In genomic region chr17:59840329-59840907, GRCh38 we compare ENCODE assay signal across 1 cellular context.
A peak's percentile ranks its signal among the peaks of the same experiment; 100 is the strongest.
TF ChIP-seq lines count a peak whose summit lies in the region.

No MANE protein-coding gene starts in this region.

TF ChIP-seq in HepG2, 621 proteins besides CTCF, POLR2A, EP300 and RAD21 (continued from another document):
- TF ChIP-seq GLMP (CRISPR knock-in tag; IDR thresholded peaks at IDR 0.05; ENCODE audit: borderline replicate concordance) (no peak), ZNF33A (CRISPR knock-in tag; IDR thresholded peaks at IDR 0.05; ENCODE audit: borderline replicate concordance) (0 out of 2 replicates have a peak, but pooled peaks have one; percentile 31), ZBTB38 (CRISPR knock-in tag; IDR thresholded peaks at IDR 0.05) (no peak), NFKBIZ (CRISPR knock-in tag; IDR thresholded peaks at IDR 0.05) (no peak), ZNF891 (CRISPR knock-in tag; IDR thresholded peaks at IDR 0.05) (no peak), ZNF543 (CRISPR knock-in tag; IDR thresholded peaks at IDR 0.05) (no peak), SMAD1 (CRISPR knock-in tag; IDR thresholded peaks at IDR 0.05; ENCODE audit: borderline replicate concordance, low read depth) (no peak), TBL1XR1 (IDR thresholded peaks at IDR 0.05; ENCODE audit: borderline replicate concordance, low read length, partially characterized antibody) (no peak), JUN (CRISPR knock-in tag; IDR thresholded peaks at IDR 0.05) (no peak), ZNF362 (CRISPR knock-in tag; IDR thresholded peaks at IDR 0.05; ENCODE audit: borderline replicate concordance) (no peak), NCOR1 (IDR thresholded peaks at IDR 0.05; ENCODE audit: borderline replicate concordance, low read length) (no peak), CHD2 (IDR thresholded peaks at IDR 0.05; ENCODE audit: low read depth, low read length) (no peak), ZFYVE20 (CRISPR knock-in tag; IDR thresholded peaks at IDR 0.05; ENCODE audit: borderline replicate concordance, low read depth) (no peak), DPF2 (CRISPR knock-in tag; IDR thresholded peaks at IDR 0.05; ENCODE audit: borderline replicate concordance, low read depth) (no peak), MTA1 (CRISPR knock-in tag; IDR thresholded peaks at IDR 0.05; ENCODE audit: borderline replicate concordance) (no peak), PCBP2 (optimal IDR thresholded peaks at IDR 0.05; ENCODE audit: low read depth, low read length, poor library complexity, severe bottlenecking) (no peak), ZSCAN21 (CRISPR knock-in tag; IDR thresholded peaks at IDR 0.05; ENCODE audit: borderline replicate concordance) (no peak), ZNF253 (CRISPR knock-in tag; IDR thresholded peaks at IDR 0.05; ENCODE audit: borderline replicate concordance) (no peak), SIN3A (IDR thresholded peaks at IDR 0.05; ENCODE audit: borderline replicate concordance, low read depth, low read length) (0 out of 2 replicates have a peak, but pooled peaks have one; percentile 10), ZNF230 (CRISPR knock-in tag; IDR thresholded peaks at IDR 0.05) (no peak), CHD4 (IDR thresholded peaks at IDR 0.05; ENCODE audit: borderline replicate concordance, low read length) (no peak), SNAI1 (CRISPR knock-in tag; IDR thresholded peaks at IDR 0.05; ENCODE audit: borderline replicate concordance) (0 out of 2 replicates have a peak, but pooled peaks have one; percentile 7), ZNF652 (CRISPR knock-in tag; IDR thresholded peaks at IDR 0.05; ENCODE audit: borderline replicate concordance, low read depth) (0 out of 2 replicates have a peak, but pooled peaks have one; percentile 26), NRL (CRISPR knock-in tag; IDR thresholded peaks at IDR 0.05; ENCODE audit: borderline replicate concordance) (no peak), ELF3 (CRISPR knock-in tag; IDR thresholded peaks at IDR 0.05) (no peak), ZNF24 (IDR thresholded peaks at IDR 0.05) (no peak), NFYB (CRISPR knock-in tag; IDR thresholded peaks at IDR 0.05) (no peak), PHB2 (IDR thresholded peaks at IDR 0.05; ENCODE audit: partially characterized antibody) (no peak), ZNF605 (CRISPR knock-in tag; IDR thresholded peaks at IDR 0.05) (no peak)
- TF ChIP-seq, protein P1, sequence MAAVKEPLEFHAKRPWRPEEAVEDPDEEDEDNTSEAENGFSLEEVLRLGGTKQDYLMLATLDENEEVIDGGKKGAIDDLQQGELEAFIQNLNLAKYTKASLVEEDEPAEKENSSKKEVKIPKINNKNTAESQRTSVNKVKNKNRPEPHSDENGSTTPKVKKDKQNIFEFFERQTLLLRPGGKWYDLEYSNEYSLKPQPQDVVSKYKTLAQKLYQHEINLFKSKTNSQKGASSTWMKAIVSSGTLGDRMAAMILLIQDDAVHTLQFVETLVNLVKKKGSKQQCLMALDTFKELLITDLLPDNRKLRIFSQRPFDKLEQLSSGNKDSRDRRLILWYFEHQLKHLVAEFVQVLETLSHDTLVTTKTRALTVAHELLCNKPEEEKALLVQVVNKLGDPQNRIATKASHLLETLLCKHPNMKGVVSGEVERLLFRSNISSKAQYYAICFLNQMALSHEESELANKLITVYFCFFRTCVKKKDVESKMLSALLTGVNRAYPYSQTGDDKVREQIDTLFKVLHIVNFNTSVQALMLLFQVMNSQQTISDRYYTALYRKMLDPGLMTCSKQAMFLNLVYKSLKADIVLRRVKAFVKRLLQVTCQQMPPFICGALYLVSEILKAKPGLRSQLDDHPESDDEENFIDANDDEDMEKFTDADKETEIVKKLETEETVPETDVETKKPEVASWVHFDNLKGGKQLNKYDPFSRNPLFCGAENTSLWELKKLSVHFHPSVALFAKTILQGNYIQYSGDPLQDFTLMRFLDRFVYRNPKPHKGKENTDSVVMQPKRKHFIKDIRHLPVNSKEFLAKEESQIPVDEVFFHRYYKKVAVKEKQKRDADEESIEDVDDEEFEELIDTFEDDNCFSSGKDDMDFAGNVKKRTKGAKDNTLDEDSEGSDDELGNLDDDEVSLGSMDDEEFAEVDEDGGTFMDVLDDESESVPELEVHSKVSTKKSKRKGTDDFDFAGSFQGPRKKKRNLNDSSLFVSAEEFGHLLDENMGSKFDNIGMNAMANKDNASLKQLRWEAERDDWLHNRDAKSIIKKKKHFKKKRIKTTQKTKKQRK (IDR thresholded peaks at IDR 0.05; ENCODE audit: low read length): no peak
- TF ChIP-seq, protein P2, sequence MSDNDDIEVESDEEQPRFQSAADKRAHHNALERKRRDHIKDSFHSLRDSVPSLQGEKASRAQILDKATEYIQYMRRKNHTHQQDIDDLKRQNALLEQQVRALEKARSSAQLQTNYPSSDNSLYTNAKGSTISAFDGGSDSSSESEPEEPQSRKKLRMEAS (IDR thresholded peaks at IDR 0.05): no peak
- TF ChIP-seq, protein P3, sequence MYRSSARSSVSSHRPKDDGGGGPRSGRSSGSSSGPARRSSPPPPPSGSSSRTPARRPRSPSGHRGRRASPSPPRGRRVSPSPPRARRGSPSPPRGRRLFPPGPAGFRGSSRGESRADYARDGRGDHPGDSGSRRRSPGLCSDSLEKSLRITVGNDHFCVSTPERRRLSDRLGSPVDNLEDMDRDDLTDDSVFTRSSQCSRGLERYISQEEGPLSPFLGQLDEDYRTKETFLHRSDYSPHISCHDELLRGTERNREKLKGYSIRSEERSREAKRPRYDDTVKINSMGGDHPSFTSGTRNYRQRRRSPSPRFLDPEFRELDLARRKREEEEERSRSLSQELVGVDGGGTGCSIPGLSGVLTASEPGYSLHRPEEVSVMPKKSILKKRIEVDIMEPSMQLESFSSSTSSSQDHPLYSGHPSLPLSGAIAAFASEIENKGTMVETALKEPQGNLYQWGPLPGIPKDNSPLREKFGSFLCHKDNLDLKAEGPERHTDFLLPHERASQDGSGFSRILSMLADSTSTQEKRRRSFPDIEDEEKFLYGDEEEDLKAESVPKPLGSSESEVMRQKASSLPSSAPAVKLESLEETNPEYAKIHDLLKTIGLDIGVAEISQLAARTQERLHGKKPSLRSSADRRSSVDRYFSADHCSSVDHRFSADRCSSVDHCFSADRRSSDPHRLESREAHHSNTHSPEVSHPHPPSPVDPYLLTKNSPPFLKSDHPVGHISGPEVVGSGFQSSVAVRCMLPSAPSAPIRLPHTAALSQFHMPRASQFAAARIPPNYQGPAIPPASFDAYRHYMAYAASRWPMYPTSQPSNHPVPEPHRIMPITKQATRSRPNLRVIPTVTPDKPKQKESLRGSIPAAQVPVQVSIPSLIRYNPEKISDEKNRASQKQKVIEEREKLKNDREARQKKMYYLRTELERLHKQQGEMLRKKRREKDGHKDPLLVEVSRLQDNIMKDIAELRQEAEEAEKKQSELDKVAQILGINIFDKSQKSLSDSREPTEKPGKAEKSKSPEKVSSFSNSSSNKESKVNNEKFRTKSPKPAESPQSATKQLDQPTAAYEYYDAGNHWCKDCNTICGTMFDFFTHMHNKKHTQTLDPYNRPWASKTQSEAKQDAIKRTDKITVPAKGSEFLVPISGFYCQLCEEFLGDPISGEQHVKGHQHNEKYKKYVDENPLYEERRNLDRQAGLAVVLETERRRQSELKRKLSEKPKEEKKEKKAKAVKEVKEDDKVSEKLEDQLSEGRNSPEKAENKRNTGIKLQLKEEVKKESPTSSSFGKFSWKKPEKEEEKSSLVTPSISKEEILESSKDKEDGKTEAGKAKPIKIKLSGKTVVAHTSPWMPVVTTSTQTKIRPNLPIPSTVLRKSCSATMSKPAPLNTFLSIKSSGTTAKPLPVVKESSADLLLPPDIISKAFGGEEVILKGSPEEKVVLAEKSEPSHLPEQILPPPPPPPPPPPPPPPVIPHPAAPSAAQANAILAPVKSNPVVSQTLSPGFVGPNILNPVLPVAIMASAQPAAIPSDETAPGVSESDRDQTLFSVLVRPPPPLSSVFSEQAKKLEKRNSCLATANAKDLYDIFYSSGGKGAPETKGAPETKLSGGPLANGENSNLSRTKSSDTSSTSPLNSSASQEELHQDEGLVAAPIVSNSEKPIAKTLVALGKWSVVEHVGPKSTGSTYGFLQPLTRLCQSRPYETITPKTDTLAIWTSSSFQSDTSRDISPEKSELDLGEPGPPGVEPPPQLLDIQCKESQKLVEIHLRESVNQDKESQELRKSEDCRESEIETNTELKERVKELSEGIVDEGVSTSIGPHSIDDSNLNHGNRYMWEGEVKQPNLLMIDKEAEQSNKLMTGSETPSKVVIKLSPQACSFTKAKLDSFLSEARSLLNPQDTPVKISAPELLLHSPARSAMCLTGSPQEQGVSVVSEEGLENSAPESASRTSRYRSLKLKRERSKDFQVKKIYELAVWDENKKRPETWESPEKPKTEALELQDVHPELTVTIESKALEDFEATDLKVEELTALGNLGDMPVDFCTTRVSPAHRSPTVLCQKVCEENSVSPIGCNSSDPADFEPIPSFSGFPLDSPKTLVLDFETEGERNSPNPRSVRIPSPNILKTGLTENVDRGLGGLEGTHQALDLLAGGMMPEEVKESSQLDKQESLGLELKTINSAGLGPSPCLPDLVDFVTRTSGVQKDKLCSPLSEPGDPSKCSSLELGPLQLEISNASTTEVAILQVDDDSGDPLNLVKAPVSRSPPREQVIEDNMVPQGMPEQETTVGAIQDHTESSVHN (CRISPR knock-in tag; IDR thresholded peaks at IDR 0.05): no peak
- TF ChIP-seq, protein P4, sequence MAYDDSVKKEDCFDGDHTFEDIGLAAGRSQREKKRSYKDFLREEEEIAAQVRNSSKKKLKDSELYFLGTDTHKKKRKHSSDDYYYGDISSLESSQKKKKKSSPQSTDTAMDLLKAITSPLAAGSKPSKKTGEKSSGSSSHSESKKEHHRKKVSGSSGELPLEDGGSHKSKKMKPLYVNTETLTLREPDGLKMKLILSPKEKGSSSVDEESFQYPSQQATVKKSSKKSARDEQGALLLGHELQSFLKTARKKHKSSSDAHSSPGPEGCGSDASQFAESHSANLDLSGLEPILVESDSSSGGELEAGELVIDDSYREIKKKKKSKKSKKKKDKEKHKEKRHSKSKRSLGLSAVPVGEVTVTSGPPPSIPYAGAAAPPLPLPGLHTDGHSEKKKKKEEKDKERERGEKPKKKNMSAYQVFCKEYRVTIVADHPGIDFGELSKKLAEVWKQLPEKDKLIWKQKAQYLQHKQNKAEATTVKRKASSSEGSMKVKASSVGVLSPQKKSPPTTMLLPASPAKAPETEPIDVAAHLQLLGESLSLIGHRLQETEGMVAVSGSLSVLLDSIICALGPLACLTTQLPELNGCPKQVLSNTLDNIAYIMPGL (CRISPR knock-in tag; IDR thresholded peaks at IDR 0.05; ENCODE audit: borderline replicate concordance in 1 of 2, low read depth in 1 of 2): peak in 1 of 2 experiments; percentile 3; a peak in 1 of 4 replicates
- TF ChIP-seq, protein P5, sequence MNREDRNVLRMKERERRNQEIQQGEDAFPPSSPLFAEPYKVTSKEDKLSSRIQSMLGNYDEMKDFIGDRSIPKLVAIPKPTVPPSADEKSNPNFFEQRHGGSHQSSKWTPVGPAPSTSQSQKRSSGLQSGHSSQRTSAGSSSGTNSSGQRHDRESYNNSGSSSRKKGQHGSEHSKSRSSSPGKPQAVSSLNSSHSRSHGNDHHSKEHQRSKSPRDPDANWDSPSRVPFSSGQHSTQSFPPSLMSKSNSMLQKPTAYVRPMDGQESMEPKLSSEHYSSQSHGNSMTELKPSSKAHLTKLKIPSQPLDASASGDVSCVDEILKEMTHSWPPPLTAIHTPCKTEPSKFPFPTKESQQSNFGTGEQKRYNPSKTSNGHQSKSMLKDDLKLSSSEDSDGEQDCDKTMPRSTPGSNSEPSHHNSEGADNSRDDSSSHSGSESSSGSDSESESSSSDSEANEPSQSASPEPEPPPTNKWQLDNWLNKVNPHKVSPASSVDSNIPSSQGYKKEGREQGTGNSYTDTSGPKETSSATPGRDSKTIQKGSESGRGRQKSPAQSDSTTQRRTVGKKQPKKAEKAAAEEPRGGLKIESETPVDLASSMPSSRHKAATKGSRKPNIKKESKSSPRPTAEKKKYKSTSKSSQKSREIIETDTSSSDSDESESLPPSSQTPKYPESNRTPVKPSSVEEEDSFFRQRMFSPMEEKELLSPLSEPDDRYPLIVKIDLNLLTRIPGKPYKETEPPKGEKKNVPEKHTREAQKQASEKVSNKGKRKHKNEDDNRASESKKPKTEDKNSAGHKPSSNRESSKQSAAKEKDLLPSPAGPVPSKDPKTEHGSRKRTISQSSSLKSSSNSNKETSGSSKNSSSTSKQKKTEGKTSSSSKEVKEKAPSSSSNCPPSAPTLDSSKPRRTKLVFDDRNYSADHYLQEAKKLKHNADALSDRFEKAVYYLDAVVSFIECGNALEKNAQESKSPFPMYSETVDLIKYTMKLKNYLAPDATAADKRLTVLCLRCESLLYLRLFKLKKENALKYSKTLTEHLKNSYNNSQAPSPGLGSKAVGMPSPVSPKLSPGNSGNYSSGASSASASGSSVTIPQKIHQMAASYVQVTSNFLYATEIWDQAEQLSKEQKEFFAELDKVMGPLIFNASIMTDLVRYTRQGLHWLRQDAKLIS (CRISPR knock-in tag; IDR thresholded peaks at IDR 0.05): peak; percentile 21; the same call in 1 of the 2 replicates
- TF ChIP-seq, protein P6, sequence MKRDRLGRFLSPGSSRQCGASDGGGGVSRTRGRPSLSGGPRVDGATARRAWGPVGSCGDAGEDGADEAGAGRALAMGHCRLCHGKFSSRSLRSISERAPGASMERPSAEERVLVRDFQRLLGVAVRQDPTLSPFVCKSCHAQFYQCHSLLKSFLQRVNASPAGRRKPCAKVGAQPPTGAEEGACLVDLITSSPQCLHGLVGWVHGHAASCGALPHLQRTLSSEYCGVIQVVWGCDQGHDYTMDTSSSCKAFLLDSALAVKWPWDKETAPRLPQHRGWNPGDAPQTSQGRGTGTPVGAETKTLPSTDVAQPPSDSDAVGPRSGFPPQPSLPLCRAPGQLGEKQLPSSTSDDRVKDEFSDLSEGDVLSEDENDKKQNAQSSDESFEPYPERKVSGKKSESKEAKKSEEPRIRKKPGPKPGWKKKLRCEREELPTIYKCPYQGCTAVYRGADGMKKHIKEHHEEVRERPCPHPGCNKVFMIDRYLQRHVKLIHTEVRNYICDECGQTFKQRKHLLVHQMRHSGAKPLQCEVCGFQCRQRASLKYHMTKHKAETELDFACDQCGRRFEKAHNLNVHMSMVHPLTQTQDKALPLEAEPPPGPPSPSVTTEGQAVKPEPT (CRISPR knock-in tag; IDR thresholded peaks at IDR 0.05; ENCODE audit: low read depth): no peak
TF ChIP-seq in HepG2: peak in this region for 34.
